ENCODE assay signal across 15 cellular contexts in the genomic region with DNA sequence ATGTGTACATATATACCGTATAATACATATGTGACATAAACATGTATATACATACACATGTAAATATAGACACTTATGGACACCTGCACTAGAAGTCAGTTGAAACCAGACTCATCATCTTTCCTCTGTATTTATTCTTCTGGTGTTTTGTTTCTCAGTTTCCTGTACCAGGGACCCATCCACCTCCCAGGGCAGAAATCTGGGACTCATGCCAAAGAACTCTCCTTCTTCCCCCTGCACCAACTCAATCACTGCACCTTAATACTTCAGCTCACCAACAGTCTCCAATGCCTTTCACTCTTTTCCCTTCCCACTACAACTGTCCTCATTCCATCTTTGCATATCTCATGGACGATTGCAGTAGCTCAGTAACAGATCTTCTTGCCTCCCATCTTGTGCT.
DNase-seq lines count a peak whose midpoint lies in the region; ATAC-seq and TF ChIP-seq lines count a peak whose summit lies in the region.
"Had no signal": no experiment of that assay in that cellular context is flagged by ENCODE, and none has a peak within 500 bp of the region (broad histone marks: within the 10 kb centered on the region; RNA-seq: fewer than 3 reads in every experiment).

No MANE protein-coding gene starts in this region.

- H3K4me2 ChIP-seq in IMR-90 (ENCODE audit: low read depth, low read length), result no peak overlapping the region

- peaks cover under 1% of the 10 kb centered on the region for H3K27me3 Mint-ChIP-seq in type B pancreatic cell
- H3K27me3 Mint-ChIP-seq: CD4-positive, alpha-beta T cell had no signal

- 0 out of 2 replicates have a peak, but pooled peaks cover 2% of the 10 kb centered on the region for H3K9me3 ChIP-seq in IMR-90 (ENCODE audit: control insufficient read depth, insufficient read depth, low read length)
- no peaks in the 10 kb centered on the region for H3K9me3 ChIP-seq in right lobe of liver
- H3K9me3 ChIP-seq: BE2C had no signal

- 50% methylated on average over 1 of the region's 2 CpGs; no CpG with 5 or more reads in 1 of the 2 experiments for WGBS in IMR-90 (ENCODE audit: extremely low coverage in 2 of 2, insufficient read length in 1 of 2), 2 experiments
- WGBS in right lobe of liver (ENCODE audit: insufficient coverage, low coverage, low lambda C conversion rate, missing lambda C conversion rate), result 44% methylated on average over 2 of the region's 2 CpGs

- ATAC-seq in IMR-90 (ENCODE audit: low read depth) (no peak), GM21447 (IDR thresholded peaks at IDR 0.05; ENCODE audit: unreplicated experiment) (no peak), right lobe of liver (no peak)

- no peak overlapping the region for H3K4me3 Mint-ChIP-seq in type B pancreatic cell
- H3K4me3 Mint-ChIP-seq: CD4-positive, alpha-beta T cell had no signal

- no peak overlapping the region for H2AK9ac ChIP-seq in IMR-90 (replicated peaks; ENCODE audit: low read depth, low read length, poor library complexity)

- TF ChIP-seq CTCF in IMR-90 (conservative IDR thresholded peaks at IDR 0.05; ENCODE audit: low read depth, low read length) (no peak), type B pancreatic cell (conservative IDR thresholded peaks at IDR 0.05) (no peak), right lobe of liver (IDR thresholded peaks at IDR 0.05) (no peak)

- peak; percentile 9 for DNase-seq in NCI-H1092 treated with DMSO at 0.1 percent for 48 hours (lab: John Stamatoyannopoulos, UW)
- DNase-seq in NCI-H1092 (lab: John Stamatoyannopoulos, UW), result no peak
- no peak for DNase-seq in IMR-90
- peak; percentile 7 for DNase-seq in NCI-H345 treated with DMSO at 0.1 percent for 48 hours (lab: John Stamatoyannopoulos, UW; ENCODE audit: unreplicated experiment)
- peak; percentile 67 for DNase-seq in kidney tubule cell (ENCODE audit: low spot score)
- no peak for DNase-seq in type B pancreatic cell (ENCODE audit: extremely low spot score, unreplicated experiment)
- no peak for DNase-seq in right lobe of liver
- DNase-seq: BE2C; CD4-positive, alpha-beta T cell; KG1; NCI-H1048; NCI-H1694 treated with DMSO at 0.1 percent for 48 hours; NCI-H526 had no signal

- H3K23ac ChIP-seq in IMR-90 (ENCODE audit: low read depth, low read length), result no peak overlapping the region

- H2BK120ac ChIP-seq in IMR-90 (ENCODE audit: low read depth, low read length), result no peak overlapping the region

- no peak overlapping the region for H3K18ac ChIP-seq in IMR-90 (ENCODE audit: low read depth, low read length)

- H3K4me1 ChIP-seq in IMR-90 (ENCODE audit: control insufficient read depth, insufficient read depth, low read length) (peaks cover 6% of the 10 kb centered on the region), right lobe of liver (no peaks in the 10 kb centered on the region)
- H3K4me1 ChIP-seq: BE2C had no signal

- no peak overlapping the region for H3K9ac ChIP-seq in IMR-90 (ENCODE audit: low read depth, low read length)

- H3K4ac ChIP-seq in IMR-90 (ENCODE audit: low read depth, low read length), result no peak overlapping the region

- no peak for TF ChIP-seq RAD21 in IMR-90 (IDR thresholded peaks at IDR 0.05; ENCODE audit: low read length)

- POLR2A ChIA-PET in IMR-90 (lab: Charles Lee; ENCODE audit: unreplicated experiment), result no interaction called here

- dilution Hi-C loops in IMR-90 (cut with HindIII; ENCODE audit: low sequenced_read_pairs, unreplicated experiment), result no loop called here

- BruUV-seq in IMR-90 (replicated peaks; lab: Mats Ljungman, UMichigan), result no TSS peak

- H2AFZ ChIP-seq in IMR-90 (replicated peaks; ENCODE audit: low read length, poor library complexity), result no peak overlapping the region

- CTCF ChIA-PET in IMR-90 (lab: Yijun Ruan, JAX), result no interaction called here

- H3K36me3 ChIP-seq in IMR-90 (ENCODE audit: control insufficient read depth, insufficient read depth, low read length) (no peaks in the 10 kb centered on the region), right lobe of liver (no peaks in the 10 kb centered on the region)
- H3K36me3 ChIP-seq: BE2C had no signal

- peak overlapping the region; percentile 83; the same call in 1 of the 2 replicates for H2AK5ac ChIP-seq in IMR-90 (ENCODE audit: low read depth, low read length)

- peak overlapping the region; percentile 48; the same call in 1 of the 2 replicates for H3K14ac ChIP-seq in IMR-90 (replicated peaks; ENCODE audit: low read depth, low read length)

- no peak overlapping the region for H4K8ac ChIP-seq in IMR-90 (ENCODE audit: low read depth in 2 of 2, low read length in 2 of 2)

- no peaks in the 10 kb centered on the region for H3K4me1 Mint-ChIP-seq in type B pancreatic cell (ENCODE audit: unreplicated experiment)

- H4K20me1 ChIP-seq in IMR-90 (ENCODE audit: insufficient read depth, low read length), result no peaks in the 10 kb centered on the region

- no peak overlapping the region for H3K27ac Mint-ChIP-seq in type B pancreatic cell
- H3K27ac Mint-ChIP-seq: CD4-positive, alpha-beta T cell had no signal

- no peak overlapping the region for H2BK20ac ChIP-seq in IMR-90 (ENCODE audit: low read depth, low read length)

- no peaks in the 10 kb centered on the region for H3K9me3 Mint-ChIP-seq in type B pancreatic cell
- H3K9me3 Mint-ChIP-seq: CD4-positive, alpha-beta T cell had no signal

- no peak overlapping the region for H3K56ac ChIP-seq in IMR-90 (ENCODE audit: extremely low read depth, insufficient read depth, low read length)

- H3K36me3 Mint-ChIP-seq in type B pancreatic cell, result no peaks in the 10 kb centered on the region

- peak overlapping the region; percentile 2; the same call in 1 of the 3 replicates for H2BK15ac ChIP-seq in IMR-90 (ENCODE audit: low read depth, low read length)

- H3K27ac ChIP-seq in IMR-90 (ENCODE audit: insufficient read depth, low read length) (no peak overlapping the region), right lobe of liver (no peak overlapping the region)
- H3K27ac ChIP-seq: 22Rv1 had no signal

- H4K5ac ChIP-seq in IMR-90 (ENCODE audit: low read depth, low read length), result no peak overlapping the region

- TF ChIP-seq POLR2A in IMR-90 (IDR thresholded peaks at IDR 0.05; ENCODE audit: low read depth, low read length), result no peak
- TF ChIP-seq POLR2A in right lobe of liver (IDR thresholded peaks at IDR 0.05), result no peak

- H3K9me1 ChIP-seq in IMR-90 (ENCODE audit: insufficient read depth, low read length), result peaks cover 13% of the 10 kb centered on the region

- in situ Hi-C loops in IMR-90 (cut with MboI; ENCODE audit: low sequenced_read_pairs), result no loop called here

- H3K79me1 ChIP-seq in IMR-90 (ENCODE audit: low read depth in 1 of 2, low read length in 2 of 2), result no peaks in the 10 kb centered on the region

- H4K91ac ChIP-seq in IMR-90 (ENCODE audit: insufficient read depth, low read depth, low read length), result no peak overlapping the region

- H3K27me3 ChIP-seq in IMR-90 (ENCODE audit: control insufficient read depth, insufficient read depth, low read length) (no peaks in the 10 kb centered on the region), right lobe of liver (no peaks in the 10 kb centered on the region)
- H3K27me3 ChIP-seq: BE2C had no signal

- H3K4me3 ChIP-seq in IMR-90 (ENCODE audit: insufficient read depth, low read depth, low read length), result no peak overlapping the region
- no peak overlapping the region for H3K4me3 ChIP-seq in right lobe of liver

- intact Hi-C loops in IMR-90 (cut with micrococcal nuclease), result no loop called here
- intact Hi-C loops in right lobe of liver (cut with DNase I), result no loop called here

- no peak overlapping the region for H2BK5ac ChIP-seq in IMR-90 (ENCODE audit: low read depth, low read length, poor library complexity, severe bottlenecking)

TF ChIP-seq in IMR-90, 13 proteins besides CTCF, POLR2A, EP300 and RAD21:
- TF ChIP-seq RCOR1 (IDR thresholded peaks at IDR 0.05; ENCODE audit: insufficient replicate concordance, low read length) (no peak), MXI1 (IDR thresholded peaks at IDR 0.05; ENCODE audit: borderline replicate concordance, low read depth, low read length) (no peak), RFX5 (IDR thresholded peaks at IDR 0.05; ENCODE audit: low read depth, low read length) (no peak), CEBPB (IDR thresholded peaks at IDR 0.05; ENCODE audit: low read depth, low read length) (no peak), NFE2L2 (IDR thresholded peaks at IDR 0.05; ENCODE audit: low read depth, low read length) (no peak), BHLHE40 (IDR thresholded peaks at IDR 0.05; ENCODE audit: low read depth, low read length) (no peak), MAZ (IDR thresholded peaks at IDR 0.05; ENCODE audit: borderline replicate concordance, low read depth, low read length) (no peak), SMC3 (IDR thresholded peaks at IDR 0.05; ENCODE audit: low read depth, low read length) (no peak), MAFK (IDR thresholded peaks at IDR 0.05; ENCODE audit: low read depth, low read length) (no peak), FOS (IDR thresholded peaks at IDR 0.05; ENCODE audit: low read depth, low read length) (no peak), CHD1 (IDR thresholded peaks at IDR 0.05; ENCODE audit: low read depth, low read length) (no peak), ELK1 (IDR thresholded peaks at IDR 0.05; ENCODE audit: borderline replicate concordance, low read depth, low read length) (no peak)
- TF ChIP-seq, protein P1, sequence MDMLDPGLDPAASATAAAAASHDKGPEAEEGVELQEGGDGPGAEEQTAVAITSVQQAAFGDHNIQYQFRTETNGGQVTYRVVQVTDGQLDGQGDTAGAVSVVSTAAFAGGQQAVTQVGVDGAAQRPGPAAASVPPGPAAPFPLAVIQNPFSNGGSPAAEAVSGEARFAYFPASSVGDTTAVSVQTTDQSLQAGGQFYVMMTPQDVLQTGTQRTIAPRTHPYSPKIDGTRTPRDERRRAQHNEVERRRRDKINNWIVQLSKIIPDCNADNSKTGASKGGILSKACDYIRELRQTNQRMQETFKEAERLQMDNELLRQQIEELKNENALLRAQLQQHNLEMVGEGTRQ (IDR thresholded peaks at IDR 0.05; ENCODE audit: low read depth, low read length), result no peak

Comparison
In these comparisons a context has a peak if more than half of its experiments do, and no peak if none do; other contexts are left out.
1. DNase-seq: peak in NCI-H1092 treated with DMSO at 0.1 percent for 48 hours (single experiment), NCI-H345 treated with DMSO at 0.1 percent for 48 hours (single experiment) and kidney tubule cell (single experiment); none in NCI-H1092 (single experiment), IMR-90 (single experiment), type B pancreatic cell (single experiment) and right lobe of liver (0 of 3).